19 cellular contexts compared by ENCODE assay signal in genomic region chr10:62742447-62743105, GRCh38.
DNase-seq lines count a peak whose midpoint lies in the region; ATAC-seq, FAIRE-seq and TF ChIP-seq lines count a peak whose summit lies in the region.
"Had no signal": no experiment of that assay in that cellular context is flagged by ENCODE, and none has a peak within 500 bp of the region (broad histone marks: within the 10 kb centered on the region; RNA-seq: fewer than 3 reads in every experiment).

No MANE protein-coding gene starts in this region.

- peak; percentile 13 for FAIRE-seq in GM12878 (lab: Jason Lieb, UNC)
- FAIRE-seq: A204.1 had no signal

- TF ChIP-seq RAD21 in GM12878 (IDR thresholded peaks at IDR 0.05; ENCODE audit: insufficient read depth, low read depth, low read length): no peak

- no peak overlapping the region for H3K4me3 Mint-ChIP-seq in activated CD4-positive, alpha-beta T cell treated with anti-CD3 and anti-CD28 coated beads, Interleukin-2, amount 10 ng/mL, durations not matched to agents 24 days and 14 days
- H3K4me3 Mint-ChIP-seq in activated CD4-positive, alpha-beta T cell treated with anti-CD3 and anti-CD28 coated beads, Interleukin-2, amount 10 ng/mL, durations not matched to agents 7 days and 5 days: no peak overlapping the region
- peak overlapping the region; percentile 56 to 76 for H3K4me3 Mint-ChIP-seq in stimulated activated naive B cell treated with anti-CD40 and anti-IgM and Interleukin-4, amounts not matched to agents 10 μg/mL and 1 μg/mL and 100 μg/mL, for 72 hours
- no peak overlapping the region for H3K4me3 Mint-ChIP-seq in endodermal cell
- H3K4me3 Mint-ChIP-seq: HFFc6, type B pancreatic cell had no signal

- H3K4me1 ChIP-seq in GM12878 (ENCODE audit: control insufficient read depth, insufficient read depth, low read length): peaks cover 12% of the 10 kb centered on the region
- peaks cover 0 to 4% (median 0%) of the 10 kb centered on the region in 4 donors for H3K4me1 ChIP-seq in esophagus muscularis mucosa
- no peaks in the 10 kb centered on the region for H3K4me1 ChIP-seq in endodermal cell (ENCODE audit: control insufficient read depth, insufficient read depth, low read length)
- H3K4me1 ChIP-seq: right atrium auricular region had no signal

- POLR2A ChIA-PET in activated CD4-positive, alpha-beta T cell treated with anti-CD3 and anti-CD28 coated beads, Interleukin-2, amount 10 ng/mL, durations not matched to agents 7 days and 5 days (lab: Charles Lee): no interaction called here
- POLR2A ChIA-PET in GM12878 (lab: Charles Lee): interaction anchor here (0.9 to 1.8 kb wide), 2 partner anchors 9 to 43 kb away, joined by 3 to 6 read pairs; no protein-coding TSS in a partner anchor

- H3K36me3 Mint-ChIP-seq in activated CD4-positive, alpha-beta T cell treated with anti-CD3 and anti-CD28 coated beads, Interleukin-2, amount 10 ng/mL, durations not matched to agents 24 days and 14 days (ENCODE audit: low read depth): no peaks in the 10 kb centered on the region
- H3K36me3 Mint-ChIP-seq in activated CD4-positive, alpha-beta T cell treated with anti-CD3 and anti-CD28 coated beads, Interleukin-2, amount 10 ng/mL, durations not matched to agents 7 days and 5 days (ENCODE audit: low read depth): no peaks in the 10 kb centered on the region
- peaks cover 0 to 3% of the 10 kb centered on the region in 2 donors for H3K36me3 Mint-ChIP-seq in stimulated activated naive B cell treated with anti-CD40 and anti-IgM and Interleukin-4, amounts not matched to agents 10 μg/mL and 1 μg/mL and 100 μg/mL, for 72 hours
- no peaks in the 10 kb centered on the region for H3K36me3 Mint-ChIP-seq in endodermal cell (ENCODE audit: low read depth)
- H3K36me3 Mint-ChIP-seq: type B pancreatic cell had no signal

- H3K27ac Mint-ChIP-seq in activated CD4-positive, alpha-beta T cell treated with anti-CD3 and anti-CD28 coated beads, Interleukin-2, amount 10 ng/mL, durations not matched to agents 24 days and 14 days: peak overlapping the region; percentile 68
- no peak overlapping the region for H3K27ac Mint-ChIP-seq in activated CD4-positive, alpha-beta T cell treated with anti-CD3 and anti-CD28 coated beads, Interleukin-2, amount 10 ng/mL, durations not matched to agents 7 days and 5 days
- H3K27ac Mint-ChIP-seq in stimulated activated naive B cell treated with anti-CD40 and anti-IgM and Interleukin-4, amounts not matched to agents 10 μg/mL and 1 μg/mL and 100 μg/mL, for 72 hours: peak overlapping the region; percentile 95
- no peak overlapping the region for H3K27ac Mint-ChIP-seq in endodermal cell
- H3K27ac Mint-ChIP-seq: HFFc6, type B pancreatic cell had no signal

- SMC1A ChIA-PET in GM12878 (lab: Charles Lee; ENCODE audit: uncharacterized antibody, unreplicated experiment): interaction anchor here (0.8 to 2.1 kb wide), 6 partner anchors 10 to 392 kb away, joined by 3 to 16 read pairs (median 4); no protein-coding TSS in a partner anchor

- no peaks in the 10 kb centered on the region for H3K27me3 ChIP-seq in GM12878 (replicated peaks in 1 of 2; ENCODE audit: control insufficient read depth in 2 of 2, insufficient read depth in 2 of 2, low read length in 1 of 2)
- H3K27me3 ChIP-seq in esophagus muscularis mucosa: no peaks in the 10 kb centered on the region
- H3K27me3 ChIP-seq in endodermal cell (ENCODE audit: control insufficient read depth, insufficient read depth, low read length, poor library complexity, severe bottlenecking): peaks cover 15% of the 10 kb centered on the region
- H3K27me3 ChIP-seq: brain microvascular endothelial cell, dorsolateral prefrontal cortex, right atrium auricular region had no signal

- no peaks in the 10 kb centered on the region for H3K27me3 Mint-ChIP-seq in activated CD4-positive, alpha-beta T cell treated with anti-CD3 and anti-CD28 coated beads, Interleukin-2, amount 10 ng/mL, durations not matched to agents 24 days and 14 days
- H3K27me3 Mint-ChIP-seq in activated CD4-positive, alpha-beta T cell treated with anti-CD3 and anti-CD28 coated beads, Interleukin-2, amount 10 ng/mL, durations not matched to agents 7 days and 5 days: no peaks in the 10 kb centered on the region
- H3K27me3 Mint-ChIP-seq in stimulated activated naive B cell treated with anti-CD40 and anti-IgM and Interleukin-4, amounts not matched to agents 10 μg/mL and 1 μg/mL and 100 μg/mL, for 72 hours: no peaks in the 10 kb centered on the region
- H3K27me3 Mint-ChIP-seq in endodermal cell (ENCODE audit: insufficient read depth): peaks cover 2% of the 10 kb centered on the region

- no peak overlapping the region for H3K9ac ChIP-seq in GM12878 (ENCODE audit: control insufficient read depth, insufficient read depth, low read length)
- H3K9ac ChIP-seq in endodermal cell (ENCODE audit: extremely low read depth, low read length, poor library complexity, severe bottlenecking): no peak overlapping the region

- TF ChIP-seq POLR2A in GM12878 (IDR thresholded peaks at IDR 0.05; ENCODE audit: low read depth, low read length) (no peak), esophagus muscularis mucosa (IDR thresholded peaks at IDR 0.05; ENCODE audit: low read depth) (no peak)

- H3K27ac ChIP-seq in GM12878 (ENCODE audit: control insufficient read depth, insufficient read depth) (peak overlapping the region; percentile 29; the same call in 1 of the 2 replicates), esophagus muscularis mucosa (replicated peaks in 1 of 4) (no peak overlapping the region), endodermal cell (ENCODE audit: low read depth, low read length) (no peak overlapping the region)
- H3K27ac ChIP-seq: brain microvascular endothelial cell, dorsolateral prefrontal cortex, right atrium auricular region had no signal

- DNase-seq in activated CD4-positive, alpha-beta T cell treated with anti-CD3 and anti-CD28 coated beads, Interleukin-2, amount 10 ng/mL, durations not matched to agents 24 days and 14 days: no peak
- no peak for DNase-seq in activated CD4-positive, alpha-beta T cell treated with anti-CD3 and anti-CD28 coated beads, Interleukin-2, amount 10 ng/mL, durations not matched to agents 7 days and 5 days
- DNase-seq in MV-4-11 (lab: John Stamatoyannopoulos, UW): peak; percentile 92
- no peak for DNase-seq in GM12878 (ENCODE audit: low read depth, low spot score)
- no peak for DNase-seq in stimulated activated naive B cell treated with anti-CD40 and anti-IgM and Interleukin-4, amounts not matched to agents 10 μg/mL and 1 μg/mL and 100 μg/mL, for 72 hours
- DNase-seq in esophagus muscularis mucosa (ENCODE audit: extremely low spot score): no peak
- no peak for DNase-seq in endodermal cell
- DNase-seq: activated naive CD4-positive, alpha-beta T cell treated with Interleukin-2 at 50 U/mL for 16 hours; brain microvascular endothelial cell; dorsolateral prefrontal cortex; HFFc6; NCI-H1930; NCI-H526 treated with DMSO at 0.1 percent for 48 hours; SHP77; stimulated activated CD4-positive, alpha-beta T cell treated with anti-CD3 and anti-CD28 coated beads, Interleukin-2, amount 100 ng/mL, for 48 hours had no signal

- peaks cover 17% of the 10 kb centered on the region for H3K4me1 Mint-ChIP-seq in activated CD4-positive, alpha-beta T cell treated with anti-CD3 and anti-CD28 coated beads, Interleukin-2, amount 10 ng/mL, durations not matched to agents 24 days and 14 days
- peaks cover 2% of the 10 kb centered on the region for H3K4me1 Mint-ChIP-seq in activated CD4-positive, alpha-beta T cell treated with anti-CD3 and anti-CD28 coated beads, Interleukin-2, amount 10 ng/mL, durations not matched to agents 7 days and 5 days
- H3K4me1 Mint-ChIP-seq in stimulated activated naive B cell treated with anti-CD40 and anti-IgM and Interleukin-4, amounts not matched to agents 10 μg/mL and 1 μg/mL and 100 μg/mL, for 72 hours: peaks cover 44 to 91% of the 10 kb centered on the region in 2 donors
- no peaks in the 10 kb centered on the region for H3K4me1 Mint-ChIP-seq in endodermal cell

- intact Hi-C loops in activated CD4-positive, alpha-beta T cell treated with anti-CD3 and anti-CD28 coated beads, Interleukin-2, amount 10 ng/mL, durations not matched to agents 24 days and 14 days (cut with micrococcal nuclease): no loop called here
- intact Hi-C loops in GM12878 (cut with micrococcal nuclease; ENCODE audit: unreplicated experiment) (no loop called here), esophagus muscularis mucosa (cut with DNase I) (no loop called here)

- ATAC-seq in GM12878 (peak; percentile 72), GM18909 (IDR thresholded peaks at IDR 0.05; ENCODE audit: poor library complexity, unreplicated experiment) (no peak)
- ATAC-seq in stimulated activated naive B cell treated with anti-CD40 and anti-IgM and Interleukin-4, amounts not matched to agents 10 μg/mL and 1 μg/mL and 100 μg/mL, for 72 hours (replicated peaks): peak; percentile 67 to 78

- in situ Hi-C loops in GM12878 (cut with MboI): no loop called here

- 0 out of 4 replicates have a peak, but pooled peaks of 1 of the 2 experiments have one; percentile 24 for TF ChIP-seq EP300 in GM12878 (IDR thresholded peaks at IDR 0.05; ENCODE audit: borderline replicate concordance in 1 of 2, control insufficient read depth in 1 of 2, low read depth in 2 of 2, low read length in 2 of 2)
- TF ChIP-seq EP300 in esophagus muscularis mucosa (IDR thresholded peaks at IDR 0.05): no peak

- TF ChIP-seq CTCF in GM12878 (IDR thresholded peaks at IDR 0.05 in 2 of 3, conservative IDR thresholded peaks at IDR 0.05 in 1 of 3; ENCODE audit: control insufficient read depth in 2 of 3, extremely low read depth in 1 of 3, insufficient read depth in 1 of 3, low read depth in 3 of 3, low read length in 3 of 3): no peak
- no peak for TF ChIP-seq CTCF in esophagus muscularis mucosa (IDR thresholded peaks at IDR 0.05)
- TF ChIP-seq CTCF in endodermal cell (conservative IDR thresholded peaks at IDR 0.05): no peak

- peak overlapping the region; percentile 59 for H2AFZ ChIP-seq in GM12878 (ENCODE audit: control insufficient read depth, low read depth, low read length)

- WGBS in GM12878 (ENCODE audit: insufficient coverage, insufficient replicate concordance, low lambda C conversion rate, missing lambda C conversion rate): 56% methylated on average over 6 of the region's 6 CpGs
- 60% methylated on average over 6 of the region's 6 CpGs for WGBS in esophagus muscularis mucosa
- WGBS in endodermal cell (ENCODE audit: insufficient coverage in 1 of 2, insufficient read length in 1 of 2), 2 experiments: 83 to 86% methylated on average over 2 to 6 of the region's 6 CpGs

- H4K20me1 ChIP-seq in GM12878 (ENCODE audit: control insufficient read depth, insufficient read depth): no peaks in the 10 kb centered on the region

- H3K36me3 ChIP-seq in GM12878 (ENCODE audit: control insufficient read depth in 2 of 2, insufficient read depth in 2 of 2, low read length in 1 of 2) (no peaks in the 10 kb centered on the region), esophagus muscularis mucosa (no peaks in the 10 kb centered on the region), endodermal cell (ENCODE audit: control insufficient read depth, insufficient read depth, low read length) (no peaks in the 10 kb centered on the region)
- H3K36me3 ChIP-seq: brain microvascular endothelial cell, right atrium auricular region had no signal

- H3K9me3 ChIP-seq in GM12878 (replicated peaks; ENCODE audit: control insufficient read depth, insufficient read depth, low read length): no peaks in the 10 kb centered on the region; the same call in 2 of the 3 replicates
- H3K9me3 ChIP-seq in esophagus muscularis mucosa: no peaks in the 10 kb centered on the region
- H3K9me3 ChIP-seq in endodermal cell (ENCODE audit: control insufficient read depth, low read length): no peaks in the 10 kb centered on the region
- H3K9me3 ChIP-seq: right atrium auricular region had no signal

- no TSS peak for BruUV-seq in GM12878 (replicated peaks; lab: Mats Ljungman, UMichigan)

- H3K4me3 ChIP-seq in GM12878 (no peak overlapping the region), esophagus muscularis mucosa (no peak overlapping the region), endodermal cell (ENCODE audit: low read length) (no peak overlapping the region)
- H3K4me3 ChIP-seq: dorsolateral prefrontal cortex, right atrium auricular region had no signal

- no peaks in the 10 kb centered on the region for H3K79me2 ChIP-seq in GM12878 (ENCODE audit: control insufficient read depth, insufficient read depth, low read length)

- CTCF ChIA-PET in activated CD4-positive, alpha-beta T cell treated with anti-CD3 and anti-CD28 coated beads, Interleukin-2, amount 10 ng/mL, durations not matched to agents 7 days and 5 days (lab: Charles Lee): no interaction called here
- CTCF ChIA-PET in GM12878 (lab: Yijun Ruan, JAX): interaction anchor here (0.9 kb wide), 1 partner anchor 19 kb away, joined by 4 read pairs; no protein-coding TSS in a partner anchor

- RAD21 ChIA-PET in GM12878 (lab: Charles Lee; ENCODE audit: unreplicated experiment): interaction anchor here (0.9 to 2.8 kb wide), 3 partner anchors 9 to 106 kb away, joined by 3 to 11 read pairs (median 9); no protein-coding TSS in a partner anchor

- H3K4me2 ChIP-seq in GM12878 (ENCODE audit: control insufficient read depth, insufficient read depth): peak overlapping the region; percentile 63

- H3K9me3 Mint-ChIP-seq in activated CD4-positive, alpha-beta T cell treated with anti-CD3 and anti-CD28 coated beads, Interleukin-2, amount 10 ng/mL, durations not matched to agents 24 days and 14 days: peaks cover 12% of the 10 kb centered on the region
- H3K9me3 Mint-ChIP-seq in activated CD4-positive, alpha-beta T cell treated with anti-CD3 and anti-CD28 coated beads, Interleukin-2, amount 10 ng/mL, durations not matched to agents 7 days and 5 days: peaks cover 2% of the 10 kb centered on the region
- H3K9me3 Mint-ChIP-seq in stimulated activated naive B cell treated with anti-CD40 and anti-IgM and Interleukin-4, amounts not matched to agents 10 μg/mL and 1 μg/mL and 100 μg/mL, for 72 hours: peaks cover 0 to 6% of the 10 kb centered on the region in 2 donors
- no peaks in the 10 kb centered on the region for H3K9me3 Mint-ChIP-seq in endodermal cell
- H3K9me3 Mint-ChIP-seq: HFFc6, type B pancreatic cell had no signal

Comparison
In these comparisons a context has a peak if more than half of its experiments do, and no peak if none do; other contexts are left out.
1. H3K27ac Mint-ChIP-seq: peak in activated CD4-positive, alpha-beta T cell treated with anti-CD3 and anti-CD28 coated beads, Interleukin-2, amount 10 ng/mL, durations not matched to agents 24 days and 14 days (single experiment) and stimulated activated naive B cell treated with anti-CD40 and anti-IgM and Interleukin-4, amounts not matched to agents 10 μg/mL and 1 μg/mL and 100 μg/mL, for 72 hours (single experiment); none in activated CD4-positive, alpha-beta T cell treated with anti-CD3 and anti-CD28 coated beads, Interleukin-2, amount 10 ng/mL, durations not matched to agents 7 days and 5 days (single experiment) and endodermal cell (single experiment).
2. H3K4me3 Mint-ChIP-seq: peak in stimulated activated naive B cell treated with anti-CD40 and anti-IgM and Interleukin-4, amounts not matched to agents 10 μg/mL and 1 μg/mL and 100 μg/mL, for 72 hours (2 of 2); none in activated CD4-positive, alpha-beta T cell treated with anti-CD3 and anti-CD28 coated beads, Interleukin-2, amount 10 ng/mL, durations not matched to agents 24 days and 14 days (single experiment), activated CD4-positive, alpha-beta T cell treated with anti-CD3 and anti-CD28 coated beads, Interleukin-2, amount 10 ng/mL, durations not matched to agents 7 days and 5 days (single experiment) and endodermal cell (single experiment).